ENCODE assay signal across 12 cellular contexts in the genomic region with DNA sequence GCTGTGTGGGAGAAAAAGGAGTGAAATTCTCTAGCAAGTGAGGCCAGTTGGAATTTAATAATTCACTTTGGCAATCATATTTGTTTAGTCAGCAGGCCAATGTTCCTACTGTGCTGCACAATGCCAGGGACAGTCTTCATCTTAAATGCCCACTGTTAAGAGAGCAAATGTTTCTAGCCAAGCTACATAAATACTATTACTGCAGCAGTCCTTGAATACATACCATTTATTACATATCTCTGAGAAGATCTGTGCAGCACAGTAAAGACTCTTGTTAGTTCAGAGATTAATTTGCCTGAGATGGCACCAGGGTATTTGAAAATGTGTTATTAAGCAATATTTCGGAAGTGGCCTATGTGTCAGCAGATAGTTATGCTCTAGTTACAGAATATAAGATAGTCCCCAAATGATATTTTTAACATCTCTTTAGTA.
DNase-seq lines count a peak whose midpoint lies in the region; ATAC-seq, FAIRE-seq and TF ChIP-seq lines count a peak whose summit lies in the region.
"Had no signal": no experiment of that assay in that cellular context is flagged by ENCODE, and none has a peak within 500 bp of the region (broad histone marks: within the 10 kb centered on the region; RNA-seq: fewer than 3 reads in every experiment).

No MANE protein-coding gene starts in this region.

- 34% methylated on average over 1 of the region's 1 CpG for WGBS in liver
- 48% methylated on average over 1 of the region's 1 CpG for WGBS in HepG2 (ENCODE audit: low lambda C conversion rate)
- 0% methylated on average over 1 of the region's 1 CpG for WGBS in mammary epithelial cell (ENCODE audit: low coverage, missing lambda C conversion rate)

- H3K4me2 ChIP-seq in HepG2 (ENCODE audit: low read depth, low read length) (no peak overlapping the region), mammary epithelial cell (ENCODE audit: insufficient read depth, low read depth, low read length) (peak overlapping the region; percentile 68)

- intact Hi-C loops in HepG2 (cut with micrococcal nuclease; ENCODE audit: unreplicated experiment) = no loop called here
- intact Hi-C loops in mammary epithelial cell (cut with micrococcal nuclease) = no loop called here

- in situ Hi-C loops in HepG2 (cut with HindIII; ENCODE audit: extremely low pct_ligation_motif_present, low pct_unique_long_range_greater_than_20kb) = loop anchor here (25.0 kb wide), 1 partner anchor 693 kb away; no protein-coding TSS in a partner anchor
- in situ Hi-C loops in mammary epithelial cell (cut with MboI; ENCODE audit: low sequenced_read_pairs in 2 of 2) = loop anchor here in 1 of 2 donors (25.0 kb wide), 1 partner anchor 643 kb away; no protein-coding TSS in a partner anchor

- peaks cover 4 to 40% (median 22%) of the 10 kb centered on the region in 4 donors for H3K4me1 ChIP-seq in liver (ENCODE audit: control insufficient read depth in 4 of 4, insufficient read depth in 4 of 4, low read length in 3 of 4)
- H3K4me1 ChIP-seq in HepG2 (ENCODE audit: insufficient read depth, low read length) = no peaks in the 10 kb centered on the region
- peaks cover 55% of the 10 kb centered on the region for H3K4me1 ChIP-seq in mammary epithelial cell (ENCODE audit: insufficient read depth, low read length)
- H3K4me1 ChIP-seq: BE2C had no signal

- no peak for FAIRE-seq in HepG2 (lab: Jason Lieb, UNC)
- FAIRE-seq: H1 had no signal

- H2AFZ ChIP-seq in HepG2 (ENCODE audit: low read length) (no peak overlapping the region), mammary epithelial cell (ENCODE audit: low read depth, low read length) (no peak overlapping the region)

- H3K36me3 ChIP-seq in liver (ENCODE audit: control insufficient read depth in 4 of 4, insufficient read depth in 3 of 4, low read depth in 1 of 4, low read length in 3 of 4) = peaks cover 0 to 6% (median 0%) of the 10 kb centered on the region in 4 donors
- no peaks in the 10 kb centered on the region for H3K36me3 ChIP-seq in HepG2 (replicated peaks in 1 of 2; ENCODE audit: control insufficient read depth in 1 of 2, insufficient read depth in 2 of 2, low read length in 2 of 2)
- peaks cover 20% of the 10 kb centered on the region for H3K36me3 ChIP-seq in mammary epithelial cell (ENCODE audit: insufficient read depth, low read length)
- H3K36me3 ChIP-seq: BE2C had no signal

- no peak for ATAC-seq in HepG2
- ATAC-seq in left lobe of liver = peak; percentile 79
- no peak for ATAC-seq in HG02884 (IDR thresholded peaks at IDR 0.05; ENCODE audit: unreplicated experiment)
- ATAC-seq: activated T-helper 17 cell treated with anti-CD3 and anti-CD28 coated beads, Interleukin-2, amount 50 U/mL, for 72 hours had no signal

- no peak for TF ChIP-seq RAD21 in liver (IDR thresholded peaks at IDR 0.05)
- TF ChIP-seq RAD21 in HepG2 (CRISPR knock-in tag; IDR thresholded peaks at IDR 0.05) = no peak

- CTCF ChIA-PET in HepG2 (lab: Yijun Ruan, JAX; ENCODE audit: low intra/inter-chr PET ratio, low total read pairs) (no interaction called here), mammary epithelial cell (lab: Charles Lee; ENCODE audit: low non-redundant PET) (no interaction called here)

- peak overlapping the region; percentile 27 to 43 for H3K27ac ChIP-seq in liver (ENCODE audit: low read depth in 1 of 2, low read length in 2 of 2)
- no peak overlapping the region for H3K27ac ChIP-seq in HepG2 (ENCODE audit: extremely low read length, insufficient read depth, low read length)
- peak overlapping the region; percentile 52 for H3K27ac ChIP-seq in mammary epithelial cell (ENCODE audit: insufficient read depth, low read depth, low read length)

- no peaks in the 10 kb centered on the region for H3K79me2 ChIP-seq in HepG2 (ENCODE audit: insufficient read depth, low read length)
- peaks cover 80% of the 10 kb centered on the region for H3K79me2 ChIP-seq in mammary epithelial cell (ENCODE audit: insufficient read depth, low read length)

- no TSS peak for BruUV-seq in HepG2 (replicated peaks; lab: Mats Ljungman, UMichigan)
- no TSS peak for BruUV-seq in mammary epithelial cell (replicated peaks; lab: Mats Ljungman, UMichigan)

- no peak for TF ChIP-seq POLR2A in HepG2 (IDR thresholded peaks at IDR 0.05; ENCODE audit: insufficient read depth in 1 of 2, low read depth in 2 of 2, low read length in 2 of 2)

- H3K4me3 ChIP-seq in liver (ENCODE audit: low read depth in 1 of 3, low read length in 3 of 3) (no peak overlapping the region), HepG2 (replicated peaks in 1 of 3; ENCODE audit: insufficient read depth in 1 of 3, low read depth in 2 of 3, low read length in 3 of 3) (no peak overlapping the region), mammary epithelial cell (replicated peaks in 1 of 3; ENCODE audit: insufficient read depth in 1 of 3, low read depth in 2 of 3, low read length in 3 of 3) (no peak overlapping the region)

- POLR2A ChIA-PET in HepG2 (lab: Yijun Ruan, JAX) = no interaction called here

- no peaks in the 10 kb centered on the region for H4K20me1 ChIP-seq in HepG2 (ENCODE audit: insufficient read depth, low read length)
- H4K20me1 ChIP-seq in mammary epithelial cell (ENCODE audit: insufficient read depth, low read length) = no peaks in the 10 kb centered on the region

- no peak overlapping the region for H3K9ac ChIP-seq in liver (ENCODE audit: low read depth in 1 of 2, low read length in 2 of 2)
- no peak overlapping the region for H3K9ac ChIP-seq in HepG2 (ENCODE audit: insufficient read depth, low read depth, low read length)
- H3K9ac ChIP-seq in mammary epithelial cell (ENCODE audit: insufficient read depth, low read length) = no peak overlapping the region

- dilution Hi-C loops in mammary epithelial cell (cut with HindIII; ENCODE audit: low sequenced_read_pairs) = no loop called here

- no peak for DNase-seq in HepG2 (ENCODE audit: low spot score)
- DNase-seq in mammary epithelial cell = peak; percentile 72
- DNase-seq in left lobe of liver (ENCODE audit: low spot score) = no peak
- no peak for DNase-seq in hippocampal formation (lab: John Stamatoyannopoulos, UW)
- DNase-seq in HUDEP-2 (lab: John Stamatoyannopoulos, UW; ENCODE audit: unreplicated experiment in 76 of 76) = no peak
- no peak for DNase-seq in NCI-H2107 (lab: John Stamatoyannopoulos, UW)
- DNase-seq: BE2C; stimulated activated CD4-positive, alpha-beta T cell treated with anti-CD3 and anti-CD28 coated beads, Interleukin-4, amount 100 ng/mL, for 4 hours had no signal

- H3K9me3 ChIP-seq in liver (ENCODE audit: control insufficient read depth in 4 of 4, low read length in 3 of 4) = no peaks in the 10 kb centered on the region
- H3K9me3 ChIP-seq in HepG2 (ENCODE audit: low read length) = no peaks in the 10 kb centered on the region
- no peaks in the 10 kb centered on the region for H3K9me3 ChIP-seq in mammary epithelial cell (replicated peaks; ENCODE audit: insufficient read depth, low read length)
- H3K9me3 ChIP-seq: BE2C had no signal

- TF ChIP-seq EP300 in HepG2 (IDR thresholded peaks at IDR 0.05; ENCODE audit: low read depth in 2 of 2, low read length in 2 of 2) = no peak
- no peak for TF ChIP-seq EP300 in HepG2 (CRISPR knock-in tag; IDR thresholded peaks at IDR 0.05; ENCODE audit: borderline replicate concordance)

- no peak for TF ChIP-seq CTCF in liver (IDR thresholded peaks at IDR 0.05; ENCODE audit: low read depth, low read length, missing input control)
- TF ChIP-seq CTCF in HepG2 (CRISPR knock-in tag; IDR thresholded peaks at IDR 0.05) = no peak
- no peak for TF ChIP-seq CTCF in mammary epithelial cell (conservative IDR thresholded peaks at IDR 0.05 in 1 of 2, IDR thresholded peaks at IDR 0.05 in 1 of 2; ENCODE audit: extremely low read depth in 1 of 2, insufficient read depth in 1 of 2, low read depth in 1 of 2, low read length in 2 of 2)

- H3K27me3 ChIP-seq in liver (ENCODE audit: control insufficient read depth in 4 of 4, insufficient read depth in 4 of 4, low read length in 3 of 4) (no peaks in the 10 kb centered on the region), HepG2 (ENCODE audit: control insufficient read depth in 1 of 2, insufficient read depth in 2 of 2, low read length in 2 of 2) (no peaks in the 10 kb centered on the region), mammary epithelial cell (ENCODE audit: insufficient read depth, low read length) (no peaks in the 10 kb centered on the region)

TF ChIP-seq in HepG2, 621 proteins besides CTCF, POLR2A, EP300 and RAD21 (continues in another document):
- no peak for TF ChIP-seq ZNF567 (CRISPR knock-in tag; IDR thresholded peaks at IDR 0.05; ENCODE audit: borderline replicate concordance)
- no peak for TF ChIP-seq PAX8 (CRISPR knock-in tag; IDR thresholded peaks at IDR 0.05; ENCODE audit: borderline replicate concordance)
- TF ChIP-seq ZNF558 (CRISPR knock-in tag; IDR thresholded peaks at IDR 0.05; ENCODE audit: borderline replicate concordance) = no peak
- TF ChIP-seq ZNF614 (CRISPR knock-in tag; IDR thresholded peaks at IDR 0.05; ENCODE audit: borderline replicate concordance) = no peak
- TF ChIP-seq, protein P1, sequence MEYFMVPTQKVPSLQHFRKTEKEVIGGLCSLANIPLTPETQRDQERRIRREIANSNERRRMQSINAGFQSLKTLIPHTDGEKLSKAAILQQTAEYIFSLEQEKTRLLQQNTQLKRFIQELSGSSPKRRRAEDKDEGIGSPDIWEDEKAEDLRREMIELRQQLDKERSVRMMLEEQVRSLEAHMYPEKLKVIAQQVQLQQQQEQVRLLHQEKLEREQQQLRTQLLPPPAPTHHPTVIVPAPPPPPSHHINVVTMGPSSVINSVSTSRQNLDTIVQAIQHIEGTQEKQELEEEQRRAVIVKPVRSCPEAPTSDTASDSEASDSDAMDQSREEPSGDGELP (IDR thresholded peaks at IDR 0.05; ENCODE audit: borderline replicate concordance, low read depth) = no peak
- no peak for TF ChIP-seq ZNF709 (CRISPR knock-in tag; IDR thresholded peaks at IDR 0.05)
- TF ChIP-seq ZZZ3 (CRISPR knock-in tag; IDR thresholded peaks at IDR 0.05; ENCODE audit: borderline replicate concordance) = no peak
- TF ChIP-seq FOXC1 (CRISPR knock-in tag; IDR thresholded peaks at IDR 0.05; ENCODE audit: borderline replicate concordance) = no peak
- no peak for TF ChIP-seq ZNF780A (CRISPR knock-in tag; IDR thresholded peaks at IDR 0.05)
- TF ChIP-seq ZFAT (CRISPR knock-in tag; conservative IDR thresholded peaks at IDR 0.05) = no peak
- TF ChIP-seq, protein P2, sequence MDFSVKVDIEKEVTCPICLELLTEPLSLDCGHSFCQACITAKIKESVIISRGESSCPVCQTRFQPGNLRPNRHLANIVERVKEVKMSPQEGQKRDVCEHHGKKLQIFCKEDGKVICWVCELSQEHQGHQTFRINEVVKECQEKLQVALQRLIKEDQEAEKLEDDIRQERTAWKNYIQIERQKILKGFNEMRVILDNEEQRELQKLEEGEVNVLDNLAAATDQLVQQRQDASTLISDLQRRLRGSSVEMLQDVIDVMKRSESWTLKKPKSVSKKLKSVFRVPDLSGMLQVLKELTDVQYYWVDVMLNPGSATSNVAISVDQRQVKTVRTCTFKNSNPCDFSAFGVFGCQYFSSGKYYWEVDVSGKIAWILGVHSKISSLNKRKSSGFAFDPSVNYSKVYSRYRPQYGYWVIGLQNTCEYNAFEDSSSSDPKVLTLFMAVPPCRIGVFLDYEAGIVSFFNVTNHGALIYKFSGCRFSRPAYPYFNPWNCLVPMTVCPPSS (IDR thresholded peaks at IDR 0.05) = no peak
- TF ChIP-seq PPARG (CRISPR knock-in tag; conservative IDR thresholded peaks at IDR 0.05) = no peak
